ENCODE assay signal across 22 cellular contexts in genomic region chr12:21731144-21731543, GRCh38. TPM values are rescaled to one million over a fixed set of nuclear protein-coding genes. Genes with fewer than 3 reads are reported as not detected.
DNase-seq lines count a peak whose midpoint lies in the region; ATAC-seq, FAIRE-seq and TF ChIP-seq lines count a peak whose summit lies in the region.
"Had no signal": no experiment of that assay in that cellular context is flagged by ENCODE, and none has a peak within 500 bp of the region (broad histone marks: within the 10 kb centered on the region; RNA-seq: fewer than 3 reads in every experiment).

No MANE protein-coding gene starts in this region.

- no peak for TF ChIP-seq POLR2A in HepG2 (IDR thresholded peaks at IDR 0.05; ENCODE audit: insufficient read depth in 1 of 2, low read depth in 2 of 2, low read length in 2 of 2)

- TF ChIP-seq CTCF in liver (IDR thresholded peaks at IDR 0.05; ENCODE audit: low read depth, low read length, missing input control) = no peak
- no peak for TF ChIP-seq CTCF in HepG2 (CRISPR knock-in tag; IDR thresholded peaks at IDR 0.05)
- no peak for TF ChIP-seq CTCF in fibroblast of villous mesenchyme (IDR thresholded peaks at IDR 0.05; ENCODE audit: insufficient read depth, low read depth, low read length)
- TF ChIP-seq CTCF in nephron (IDR thresholded peaks at IDR 0.05; ENCODE audit: unreplicated experiment in 3 of 3) = no peak

- no TSS peak for BruUV-seq in HepG2 (replicated peaks; lab: Mats Ljungman, UMichigan)

- H3K9me3 ChIP-seq in liver (ENCODE audit: control insufficient read depth in 4 of 4, low read length in 3 of 4) (no peaks in the 10 kb centered on the region), HepG2 (ENCODE audit: low read length) (peaks cover 20% of the 10 kb centered on the region)
- H3K9me3 ChIP-seq: BLaER1 had no signal

- CTCF ChIA-PET in HepG2 (lab: Yijun Ruan, JAX; ENCODE audit: low intra/inter-chr PET ratio, low total read pairs) = no interaction called here

- TF ChIP-seq RAD21 in liver (IDR thresholded peaks at IDR 0.05) (no peak), HepG2 (CRISPR knock-in tag; IDR thresholded peaks at IDR 0.05) (no peak)

- H3K27ac ChIP-seq in liver (ENCODE audit: low read depth in 1 of 2, low read length in 2 of 2) (no peak overlapping the region), HepG2 (ENCODE audit: extremely low read length, insufficient read depth, low read length) (no peak overlapping the region)
- H3K27ac ChIP-seq: BLaER1 had no signal

- no peak for TF ChIP-seq EP300 in HepG2 (IDR thresholded peaks at IDR 0.05; ENCODE audit: low read depth in 2 of 2, low read length in 2 of 2)
- TF ChIP-seq EP300 in HepG2 (CRISPR knock-in tag; IDR thresholded peaks at IDR 0.05; ENCODE audit: borderline replicate concordance) = no peak

- no peaks in the 10 kb centered on the region for H4K20me1 ChIP-seq in HepG2 (ENCODE audit: insufficient read depth, low read length)
- H4K20me1 ChIP-seq: BLaER1 had no signal

- POLR2A ChIA-PET in HepG2 (lab: Yijun Ruan, JAX) = no interaction called here

- no peak overlapping the region for H3K4me3 Mint-ChIP-seq in nephron
- H3K4me3 Mint-ChIP-seq: CD14-positive monocyte; CD4-positive, alpha-beta memory T cell; GM23338 had no signal

- no peak for FAIRE-seq in HepG2 (lab: Jason Lieb, UNC)
- FAIRE-seq: A204.1, GM12892, H54 had no signal

- H3K9ac ChIP-seq in liver (ENCODE audit: low read depth in 1 of 2, low read length in 2 of 2) = no peak overlapping the region
- H3K9ac ChIP-seq in HepG2 (ENCODE audit: insufficient read depth, low read depth, low read length) = no peak overlapping the region
- H3K9ac ChIP-seq: BLaER1 had no signal

- peaks cover 0 to 4% (median 0%) of the 10 kb centered on the region in 4 donors for H3K4me1 ChIP-seq in liver (ENCODE audit: control insufficient read depth in 4 of 4, insufficient read depth in 4 of 4, low read length in 3 of 4)
- H3K4me1 ChIP-seq in HepG2 (ENCODE audit: insufficient read depth, low read length) = no peaks in the 10 kb centered on the region
- H3K4me1 ChIP-seq: BLaER1 had no signal

- H3K4me1 Mint-ChIP-seq in nephron = peaks cover 33% of the 10 kb centered on the region
- H3K4me1 Mint-ChIP-seq: CD14-positive monocyte; CD4-positive, alpha-beta memory T cell; GM23338 had no signal

- no peaks in the 10 kb centered on the region for H3K36me3 ChIP-seq in liver (ENCODE audit: control insufficient read depth in 4 of 4, insufficient read depth in 3 of 4, low read depth in 1 of 4, low read length in 3 of 4)
- no peaks in the 10 kb centered on the region for H3K36me3 ChIP-seq in HepG2 (replicated peaks in 1 of 2; ENCODE audit: control insufficient read depth in 1 of 2, insufficient read depth in 2 of 2, low read length in 2 of 2)
- H3K36me3 ChIP-seq: BLaER1 had no signal

- in situ Hi-C loops in HepG2 (cut with HindIII; ENCODE audit: extremely low pct_ligation_motif_present, low pct_unique_long_range_greater_than_20kb) = no loop called here

- no peak overlapping the region for H2AFZ ChIP-seq in HepG2 (ENCODE audit: low read length)
- H2AFZ ChIP-seq: GM23338 had no signal

- peak overlapping the region in 2 of 3 experiments; percentile 59 to 84 for H3K27ac Mint-ChIP-seq in nephron
- H3K27ac Mint-ChIP-seq: CD14-positive monocyte; CD4-positive, alpha-beta memory T cell; GM23338 had no signal

- 81% methylated on average over 3 of the region's 3 CpGs for WGBS in liver
- 0% methylated on average over 3 of the region's 3 CpGs for WGBS in HepG2 (ENCODE audit: low lambda C conversion rate)

- peaks cover 7% of the 10 kb centered on the region for H3K9me3 Mint-ChIP-seq in nephron
- H3K9me3 Mint-ChIP-seq: GM23338 had no signal

- no peak overlapping the region for H3K4me2 ChIP-seq in HepG2 (ENCODE audit: low read depth, low read length)
- H3K4me2 ChIP-seq: BLaER1, GM23338 had no signal

- no peaks in the 10 kb centered on the region for H3K27me3 ChIP-seq in liver (ENCODE audit: control insufficient read depth in 4 of 4, insufficient read depth in 4 of 4, low read length in 3 of 4)
- no peaks in the 10 kb centered on the region for H3K27me3 ChIP-seq in HepG2 (ENCODE audit: control insufficient read depth in 1 of 2, insufficient read depth in 2 of 2, low read length in 2 of 2)
- H3K27me3 ChIP-seq: BLaER1 had no signal

- H3K79me2 ChIP-seq in HepG2 (ENCODE audit: insufficient read depth, low read length) = no peaks in the 10 kb centered on the region

- H3K36me3 Mint-ChIP-seq in nephron (ENCODE audit: low read depth) = no peaks in the 10 kb centered on the region
- H3K36me3 Mint-ChIP-seq: CD14-positive monocyte; CD4-positive, alpha-beta memory T cell had no signal

- no peaks in the 10 kb centered on the region for H3K27me3 Mint-ChIP-seq in nephron (ENCODE audit: low read depth)

- ATAC-seq in HepG2 = no peak
- ATAC-seq in SK-N-SH treated with all-trans-retinoic acid at 6 μM for 48 hours = no peak
- ATAC-seq: GM23338 had no signal

- DNase-seq in HepG2 (ENCODE audit: low spot score) (no peak), fibroblast of villous mesenchyme (ENCODE audit: low read depth) (peak; percentile 28), NCI-H345 (lab: John Stamatoyannopoulos, UW) (no peak), posterior cingulate gyrus (no peak)
- DNase-seq: ACHN; AML-193; CD4-positive, alpha-beta memory T cell; DMS153; DMS79; GDM1; HCEC 1CT had no signal

- H3K4me3 ChIP-seq in liver (ENCODE audit: low read depth in 1 of 3, low read length in 3 of 3) (no peak overlapping the region), HepG2 (replicated peaks in 1 of 3; ENCODE audit: insufficient read depth in 1 of 3, low read depth in 2 of 3, low read length in 3 of 3) (no peak overlapping the region), fibroblast of villous mesenchyme (ENCODE audit: low read depth, low read length) (no peak overlapping the region)
- H3K4me3 ChIP-seq: BLaER1, GM23338 had no signal

- intact Hi-C loops in HepG2 (cut with micrococcal nuclease; ENCODE audit: unreplicated experiment) = no loop called here
- intact Hi-C loops in posterior cingulate gyrus (cut with DNase I) = no loop called here

TF ChIP-seq in liver, 16 proteins besides CTCF, POLR2A, EP300 and RAD21:
- peak; percentile 61 for TF ChIP-seq RXRA (IDR thresholded peaks at IDR 0.05)
- TF ChIP-seq ATF3 (IDR thresholded peaks at IDR 0.05) = no peak

TF ChIP-seq in HepG2, 621 proteins besides CTCF, POLR2A, EP300 and RAD21 (continues in another document):
- TF ChIP-seq KMT2B (CRISPR knock-in tag; IDR thresholded peaks at IDR 0.05) = no peak

TF ChIP-seq in SK-N-SH treated with all-trans-retinoic acid at 6 μM for 48 hours, 23 proteins besides CTCF, POLR2A, EP300 and RAD21 (continues in another document):
- TF ChIP-seq PATZ1 (CRISPR knock-in tag; IDR thresholded peaks at IDR 0.05; ENCODE audit: borderline replicate concordance) (no peak), ESRRG (CRISPR knock-in tag; IDR thresholded peaks at IDR 0.05) (no peak), ZNF8 (CRISPR knock-in tag; IDR thresholded peaks at IDR 0.05) (no peak), ZFP3 (CRISPR knock-in tag; IDR thresholded peaks at IDR 0.05) (no peak), PPARA (CRISPR knock-in tag; IDR thresholded peaks at IDR 0.05; ENCODE audit: borderline replicate concordance) (no peak), RARB (CRISPR knock-in tag; IDR thresholded peaks at IDR 0.05) (no peak), SNAI2 (CRISPR knock-in tag; IDR thresholded peaks at IDR 0.05) (no peak), CSDC2 (CRISPR knock-in tag; IDR thresholded peaks at IDR 0.05) (no peak), BACH2 (CRISPR knock-in tag; IDR thresholded peaks at IDR 0.05; ENCODE audit: borderline replicate concordance) (no peak), ZNF70 (CRISPR knock-in tag; IDR thresholded peaks at IDR 0.05) (no peak), ISL1 (CRISPR knock-in tag; IDR thresholded peaks at IDR 0.05) (no peak)

RNA-seq across cellular contexts. Expression of gene KCNJ8, which starts 43.4 kb away (rescaled TPM):
- total RNA-seq in liver (10 to 100 TPM; 10.9 to 44.2 TPM), HepG2 (2016; rRNA removed; fragmentation: Illumina TruSeq; extraction: Trizol) (not detected in 2 replicates), fibroblast of villous mesenchyme (5.2 and 19.4 TPM in 2 replicates)
- polyA plus RNA-seq in liver (10 to 100 TPM; 24.2 to 30.3 TPM), HepG2 (2011; rRNA removed) (not detected in 2 replicates)
- not detected in 2 replicates for total RNA-seq in HepG2 (2016; cell fraction: cytosol; rRNA removed; fragmentation: Illumina TruSeq; extraction: Trizol; ENCODE audit: low read depth)
- total RNA-seq in HepG2 (2016; cell fraction: insoluble cytoplasmic fraction; rRNA removed; fragmentation: Illumina TruSeq; extraction: Trizol) = not detected in 2 replicates
- not detected in 2 replicates for total RNA-seq in HepG2 (2016; cell fraction: membrane; rRNA removed; fragmentation: Illumina TruSeq; extraction: Trizol)
- not detected in 2 replicates for total RNA-seq in HepG2 (2016; cell fraction: nucleus; rRNA removed; fragmentation: Illumina TruSeq; extraction: Trizol)
- not detected in 2 replicates for polyA plus RNA-seq in HepG2 (2011; cell fraction: cytosol; rRNA removed)
- polyA plus RNA-seq in HepG2 (2011; cell fraction: nucleus; rRNA removed) = not detected in 2 replicates
- not detected in 2 replicates for polyA plus RNA-seq in HepG2 (2012)
- polyA plus RNA-seq in HepG2 (2016; cell fraction: cytosol; fragmentation: Illumina TruSeq; extraction: Trizol; ENCODE audit: low read depth) = not detected in 2 replicates
- polyA plus RNA-seq in HepG2 (2016; cell fraction: insoluble cytoplasmic fraction; fragmentation: Illumina TruSeq; extraction: Trizol; ENCODE audit: low read depth) = not detected in 2 replicates
- polyA plus RNA-seq in HepG2 (2016; cell fraction: membrane; fragmentation: Illumina TruSeq; extraction: Trizol; ENCODE audit: low read depth) = not detected in 2 replicates
- polyA plus RNA-seq in HepG2 (2016; cell fraction: nucleus; fragmentation: Illumina TruSeq; extraction: Trizol; ENCODE audit: insufficient read depth, low read depth) = not detected in 2 replicates
- not detected in 2 replicates for polyA minus RNA-seq in HepG2 (2011; rRNA and poly(A)+ RNA removed; ENCODE audit: low replicate concordance)
- not detected in 2 replicates for polyA minus RNA-seq in HepG2 (2011; cell fraction: cytosol; rRNA and poly(A)+ RNA removed)
- polyA minus RNA-seq in HepG2 (2011; cell fraction: nucleus; rRNA and poly(A)+ RNA removed) = not detected in 2 replicates
- total RNA-seq: Daoy, HT-29 had no signal
- polyA plus RNA-seq: CD14-positive monocyte; CD4-positive, alpha-beta memory T cell had no signal
